24 cellular contexts compared by ENCODE assay signal in genomic region chr6:116483616-116484015, GRCh38. TPM values are rescaled to one million over a fixed set of nuclear protein-coding genes. Genes with fewer than 3 reads are reported as not detected.
"Had no signal": no experiment of that assay in that cellular context is flagged by ENCODE, and none has a peak within 500 bp of the region (broad histone marks: within the 10 kb centered on the region; RNA-seq: fewer than 3 reads in every experiment).

No MANE protein-coding gene starts in this region.

- H3K9me3 ChIP-seq: ascending aorta had no signal

- FAIRE-seq: RCC 7860 had no signal

- DNase-seq: activated B cell treated with CpG ODN at 0.5 μM for 24 hours; activated CD4-positive, alpha-beta T cell treated with anti-CD3 and anti-CD28 coated beads for 1 hour; activated CD4-positive, alpha-beta T cell treated with anti-CD3 and anti-CD28 coated beads, Interleukin-2, amount 10 ng/mL, durations not matched to agents 24 days and 14 days; activated CD4-positive, alpha-beta T cell treated with anti-CD3 and anti-CD28 coated beads, Interleukin-2, amount 50 U/mL, for 48 hours; activated CD8-positive, alpha-beta memory T cell treated with anti-CD3 and anti-CD28 coated beads, Interleukin-2, amount 10 ng/mL, durations not matched to agents 7 days and 5 days; activated effector memory CD4-positive, alpha-beta T cell treated with anti-CD3 and anti-CD28 coated beads, Interleukin-2, amount 50 U/mL, for 16 hours; activated naive CD4-positive, alpha-beta T cell treated with Interleukin-2 at 50 U/mL for 16 hours; activated naive CD8-positive, alpha-beta T cell treated with anti-CD3 and anti-CD28 coated beads, Interleukin-2, amount 50 U/mL, for 24 hours; activated T-cell treated with anti-CD3 and anti-CD28 coated beads, Interleukin-2, amount 50 U/mL, for 24 hours; amniotic stem cell; cerebellar nuclear complex; MM.1S; NCI-H146; NCI-H187 treated with DMSO at 0.1 percent for 48 hours; NCI-H2107; NCI-H2171 treated with DMSO at 0.1 percent for 48 hours; NCI-H510A treated with DMSO at 0.1 percent for 48 hours; NCI-H69; PC-3; SHP77 treated with DMSO at 0.1 percent for 48 hours had no signal

- H3K4me1 ChIP-seq: ascending aorta had no signal

- H3K27ac ChIP-seq: ascending aorta had no signal

- H3K36me3 ChIP-seq: ascending aorta had no signal

- ATAC-seq: activated CD8-positive, alpha-beta memory T cell treated with anti-CD3 and anti-CD28 coated beads, Interleukin-2, amount 10 ng/mL, durations not matched to agents 7 days and 5 days; activated naive CD4-positive, alpha-beta T cell treated with anti-CD3 and anti-CD28 coated beads, Interleukin-2, amount 50 U/mL, for 72 hours; activated naive CD8-positive, alpha-beta T cell treated with anti-CD3 and anti-CD28 coated beads, Interleukin-2, amount 50 U/mL, for 24 hours; PC-3 had no signal

- H3K4me3 ChIP-seq: ascending aorta had no signal

- H3K27me3 ChIP-seq: ascending aorta had no signal

RNA-seq across cellular contexts. Expression of gene CALHM6, which starts 22.4 kb away (rescaled TPM):
- total RNA-seq: ascending aorta, PC-3 had no signal

RNA-seq across cellular contexts. Expression of gene CALHM5, which starts 27.8 kb away (rescaled TPM):
- total RNA-seq: activated B cell treated with CpG ODN at 0.5 μM for 24 hours; activated CD4-positive, alpha-beta T cell treated with anti-CD3 and anti-CD28 coated beads, Interleukin-2, amount 10 ng/mL, durations not matched to agents 24 days and 14 days; activated CD8-positive, alpha-beta memory T cell treated with anti-CD3 and anti-CD28 coated beads, Interleukin-2, amount 10 ng/mL, durations not matched to agents 7 days and 5 days; activated naive CD4-positive, alpha-beta T cell treated with anti-CD3 and anti-CD28 coated beads, Interleukin-2, amount 50 U/mL, for 72 hours; PC-3; SK-MEL-5 had no signal
